In genomic region chr4:186885289-186885688, GRCh38 we compare ENCODE assay signal across 33 cellular contexts.
"Had no signal": no experiment of that assay in that cellular context is flagged by ENCODE, and none has a peak within 500 bp of the region (broad histone marks: within the 10 kb centered on the region; RNA-seq: fewer than 3 reads in every experiment).

No MANE protein-coding gene starts in this region.

- H3K9ac ChIP-seq: parathyroid adenoma had no signal

- H3K4me1 Mint-ChIP-seq: immature natural killer cell; naive B cell; stimulated activated effector memory CD8-positive, alpha-beta T cell treated with anti-CD3 and anti-CD28 coated beads, Interleukin-12 subunit alpha, Interleukin-12 subunit beta, amount 100 ng/mL, for 72 hours had no signal

- H2AFZ ChIP-seq: parathyroid adenoma had no signal

- H3K27me3 ChIP-seq: body of pancreas, gastroesophageal sphincter, uterus had no signal

- H3K4me1 ChIP-seq: body of pancreas, gastroesophageal sphincter, left ventricle myocardium inferior, parathyroid adenoma, psoas muscle, uterus had no signal

- H3K36me3 ChIP-seq: gastroesophageal sphincter, left ventricle myocardium inferior, thoracic aorta, uterus had no signal

- H3K27me3 Mint-ChIP-seq: activated naive CD8-positive, alpha-beta T cell; stimulated activated naive CD8-positive, alpha-beta T cell treated with anti-CD3 and anti-CD28 coated beads, Interleukin-15, Interleukin-2, amounts not matched to agents 100 ng/mL and 50 ng/mL, for 24 hours; type B pancreatic cell had no signal

- DNase-seq: activated CD4-positive, alpha-beta T cell treated with anti-CD3 and anti-CD28 coated beads for 4 hours; activated CD4-positive, alpha-beta T cell treated with anti-CD3 and anti-CD28 coated beads, Interleukin-2, amount 50 U/mL, for 4 hours; activated effector memory CD4-positive, alpha-beta T cell treated with Interleukin-2 at 50 U/mL for 16 hours; activated naive CD4-positive, alpha-beta T cell treated with Interleukin-2 at 50 U/mL for 16 hours; activated T-cell treated with anti-CD3 and anti-CD28 coated beads for 4 hours; activated T-cell treated with anti-CD3 and anti-CD28 coated beads, Interleukin-2, amount 50 U/mL, for 72 hours; aorta; dermis blood vessel endothelial cell; effector CD4-positive, alpha-beta T cell; erythroblast; head of caudate nucleus; hippocampal formation; immature natural killer cell; kidney glomerular epithelial cell; left ventricle myocardium inferior; naive B cell; occipital lobe; psoas muscle; right cardiac atrium; stimulated activated CD4-positive, alpha-beta T cell treated with anti-CD3 and anti-CD28 coated beads, Interleukin-12 subunit alpha, Interleukin-12 subunit beta, amount 100 ng/mL, for 4 hours; stimulated activated CD4-positive, alpha-beta T cell treated with anti-CD3 and anti-CD28 coated beads, Interleukin-4, amount 100 ng/mL, for 1 hour; T-helper 1 cell; uterus had no signal

- H3K4me3 ChIP-seq: body of pancreas, gastroesophageal sphincter, left ventricle myocardium inferior, lung, psoas muscle, thoracic aorta, uterus had no signal

- H3K9me3 Mint-ChIP-seq: neural crest cell, type B pancreatic cell had no signal

- ATAC-seq: activated T-cell treated with anti-CD3 and anti-CD28 coated beads, Interleukin-2, amount 50 U/mL, for 72 hours; body of pancreas; gastroesophageal sphincter; psoas muscle; right cardiac atrium; stimulated activated effector memory CD8-positive, alpha-beta T cell treated with anti-CD3 and anti-CD28 coated beads, Interleukin-12 subunit alpha, Interleukin-12 subunit beta, amount 100 ng/mL, for 72 hours had no signal

- H3K4me3 Mint-ChIP-seq: activated naive CD8-positive, alpha-beta T cell; activated T-cell treated with anti-CD3 and anti-CD28 coated beads, Interleukin-2, amount 50 U/mL, for 72 hours; immature natural killer cell; naive B cell; neural crest cell; stimulated activated effector memory CD8-positive, alpha-beta T cell treated with anti-CD3 and anti-CD28 coated beads, Interleukin-12 subunit alpha, Interleukin-12 subunit beta, amount 100 ng/mL, for 72 hours; stimulated activated naive CD8-positive, alpha-beta T cell treated with anti-CD3 and anti-CD28 coated beads, Interleukin-15, Interleukin-2, amounts not matched to agents 100 ng/mL and 50 ng/mL, for 24 hours; type B pancreatic cell had no signal

- H3K36me3 Mint-ChIP-seq: activated naive CD8-positive, alpha-beta T cell; stimulated activated effector memory CD8-positive, alpha-beta T cell treated with anti-CD3 and anti-CD28 coated beads, Interleukin-12 subunit alpha, Interleukin-12 subunit beta, amount 100 ng/mL, for 72 hours; type B pancreatic cell had no signal

- H3K79me2 ChIP-seq: parathyroid adenoma had no signal

- H3K27ac Mint-ChIP-seq: activated naive CD8-positive, alpha-beta T cell; activated T-cell treated with anti-CD3 and anti-CD28 coated beads, Interleukin-2, amount 50 U/mL, for 72 hours; immature natural killer cell; naive B cell; stimulated activated effector memory CD8-positive, alpha-beta T cell treated with anti-CD3 and anti-CD28 coated beads, Interleukin-12 subunit alpha, Interleukin-12 subunit beta, amount 100 ng/mL, for 72 hours; stimulated activated naive CD8-positive, alpha-beta T cell treated with anti-CD3 and anti-CD28 coated beads, Interleukin-15, Interleukin-2, amounts not matched to agents 100 ng/mL and 50 ng/mL, for 24 hours; type B pancreatic cell had no signal

- H3K27ac ChIP-seq: body of pancreas, gastroesophageal sphincter, left ventricle myocardium inferior, parathyroid adenoma, psoas muscle, thoracic aorta, uterus had no signal

- H3K9me3 ChIP-seq: body of pancreas, gastroesophageal sphincter, psoas muscle, thoracic aorta, uterus had no signal
